ENCODE assay signal across 28 cellular contexts in the genomic region with DNA sequence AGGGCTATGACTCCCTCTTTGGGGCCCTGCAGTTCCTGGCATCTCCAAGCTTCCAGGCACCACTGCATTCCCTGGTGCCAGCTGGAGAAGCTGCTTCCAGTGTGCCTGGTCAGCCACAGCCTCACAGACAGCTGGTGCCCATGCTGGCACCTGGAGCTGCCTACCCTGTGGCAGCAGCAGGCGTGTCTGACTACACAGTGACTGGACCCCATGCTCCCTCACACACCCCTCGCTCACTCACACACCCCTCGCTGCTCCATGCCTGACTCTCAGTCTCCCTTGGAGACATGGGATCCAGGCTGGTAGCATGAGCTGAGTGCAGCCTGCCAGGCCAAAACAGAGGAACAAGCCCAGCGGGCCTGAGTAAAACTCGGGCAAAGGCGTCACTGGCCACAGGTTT. TPM values are rescaled to one million over a fixed set of nuclear protein-coding genes. Genes with fewer than 3 reads are reported as not detected.
"Had no signal": no experiment of that assay in that cellular context is flagged by ENCODE, and none has a peak within 500 bp of the region (broad histone marks: within the 10 kb centered on the region; RNA-seq: fewer than 3 reads in every experiment).

No MANE protein-coding gene starts in this region.

- DNase-seq: activated CD4-positive, alpha-beta memory T cell treated with anti-CD3 and anti-CD28 coated beads for 36 hours; activated CD4-positive, alpha-beta T cell treated with anti-CD3 and anti-CD28 coated beads for 48 hours; activated effector memory CD4-positive, alpha-beta T cell treated with Interleukin-2 at 50 U/mL for 16 hours; activated naive CD4-positive, alpha-beta T cell treated with anti-CD3 and anti-CD28 coated beads for 36 hours; activated naive CD8-positive, alpha-beta T cell treated with anti-CD3 and anti-CD28 coated beads, Interleukin-2, amount 10 ng/mL, durations not matched to agents 7 days and 5 days; activated T-cell treated with anti-CD3 and anti-CD28 coated beads, Interleukin-2, amount 50 U/mL, for 48 hours; amniotic stem cell; cerebellar nuclear complex; kidney glomerular epithelial cell; left lung; psoas muscle; stimulated activated CD4-positive, alpha-beta T cell treated with anti-CD3 and anti-CD28 coated beads, Interleukin-12 subunit alpha, Interleukin-12 subunit beta, amount 100 ng/mL, for 4 hours; stimulated activated CD4-positive, alpha-beta T cell treated with anti-CD3 and anti-CD28 coated beads, Interleukin-4, amount 100 ng/mL, for 4 hours; stimulated activated naive CD8-positive, alpha-beta T cell treated with anti-CD3 and anti-CD28 coated beads, Interleukin-15, Interleukin-2, amounts not matched to agents 100 U/mL and 50 U/mL, for 24 hours; T-helper 17 cell; thyroid gland; upper lobe of right lung had no signal

- H3K27me3 ChIP-seq: left lung, pancreas, right atrium auricular region, thyroid gland, upper lobe of right lung had no signal

- H3K4me3 ChIP-seq: coronary artery, left lung, lung, pancreas, psoas muscle, right atrium auricular region, thyroid gland, upper lobe of right lung had no signal

- H3K36me3 Mint-ChIP-seq: activated CD4-positive, alpha-beta memory T cell treated with anti-CD3 and anti-CD28 coated beads for 36 hours; activated naive CD8-positive, alpha-beta T cell treated with anti-CD3 and anti-CD28 coated beads, Interleukin-2, amount 10 ng/mL, durations not matched to agents 7 days and 5 days; mesothelial cell of epicardium had no signal

- H3K9me3 Mint-ChIP-seq: activated CD4-positive, alpha-beta memory T cell treated with anti-CD3 and anti-CD28 coated beads for 36 hours; activated naive CD4-positive, alpha-beta T cell treated with anti-CD3 and anti-CD28 coated beads for 36 hours; activated naive CD8-positive, alpha-beta T cell treated with anti-CD3 and anti-CD28 coated beads, Interleukin-2, amount 10 ng/mL, durations not matched to agents 7 days and 5 days; mesothelial cell of epicardium; nephron had no signal

- H3K4me3 Mint-ChIP-seq: activated CD4-positive, alpha-beta memory T cell treated with anti-CD3 and anti-CD28 coated beads for 36 hours; activated naive CD4-positive, alpha-beta T cell treated with anti-CD3 and anti-CD28 coated beads for 36 hours; activated naive CD8-positive, alpha-beta T cell treated with anti-CD3 and anti-CD28 coated beads, Interleukin-2, amount 10 ng/mL, durations not matched to agents 7 days and 5 days; mesothelial cell of epicardium; nephron; T-helper 17 cell had no signal

- FAIRE-seq: bronchial epithelial cell, pancreas had no signal

- ATAC-seq: left lung; pancreas; stimulated activated naive CD8-positive, alpha-beta T cell treated with anti-CD3 and anti-CD28 coated beads, Interleukin-15, Interleukin-2, amounts not matched to agents 100 U/mL and 50 U/mL, for 24 hours; T-helper 17 cell; upper lobe of right lung had no signal

- H3K27ac Mint-ChIP-seq: activated CD4-positive, alpha-beta memory T cell treated with anti-CD3 and anti-CD28 coated beads for 36 hours; activated naive CD4-positive, alpha-beta T cell treated with anti-CD3 and anti-CD28 coated beads for 36 hours; activated naive CD8-positive, alpha-beta T cell treated with anti-CD3 and anti-CD28 coated beads, Interleukin-2, amount 10 ng/mL, durations not matched to agents 7 days and 5 days; mesothelial cell of epicardium; T-helper 17 cell had no signal

- H3K9me3 ChIP-seq: left lung, pancreas, psoas muscle, right atrium auricular region, thyroid gland, upper lobe of right lung had no signal

- H3K27ac ChIP-seq: coronary artery, epithelial cell of prostate, left lung, pancreas, psoas muscle, right atrium auricular region, thyroid gland, upper lobe of right lung had no signal

- H3K27me3 Mint-ChIP-seq: T-helper 17 cell had no signal

- H3K36me3 ChIP-seq: left lung, pancreas, right atrium auricular region, thyroid gland, upper lobe of right lung had no signal

- H3K4me1 ChIP-seq: left lung, pancreas, psoas muscle, right atrium auricular region, upper lobe of right lung had no signal

RNA-seq across cellular contexts. Expression of a gene that starts 59.1 kb away (rescaled TPM):
- total RNA-seq: activated CD4-positive, alpha-beta memory T cell treated with anti-CD3 and anti-CD28 coated beads for 36 hours; activated naive CD4-positive, alpha-beta T cell treated with anti-CD3 and anti-CD28 coated beads for 36 hours; activated naive CD8-positive, alpha-beta T cell treated with anti-CD3 and anti-CD28 coated beads, Interleukin-2, amount 10 ng/mL, durations not matched to agents 7 days and 5 days; bronchial epithelial cell; fibroblast of villous mesenchyme; glomerular endothelial cell; left lung; lung; mesothelial cell of epicardium; pancreas; psoas muscle; right atrium auricular region; skeletal muscle tissue; thyroid gland; upper lobe of right lung had no signal
- polyA plus RNA-seq: lung, psoas muscle had no signal
